In the genomic region with DNA sequence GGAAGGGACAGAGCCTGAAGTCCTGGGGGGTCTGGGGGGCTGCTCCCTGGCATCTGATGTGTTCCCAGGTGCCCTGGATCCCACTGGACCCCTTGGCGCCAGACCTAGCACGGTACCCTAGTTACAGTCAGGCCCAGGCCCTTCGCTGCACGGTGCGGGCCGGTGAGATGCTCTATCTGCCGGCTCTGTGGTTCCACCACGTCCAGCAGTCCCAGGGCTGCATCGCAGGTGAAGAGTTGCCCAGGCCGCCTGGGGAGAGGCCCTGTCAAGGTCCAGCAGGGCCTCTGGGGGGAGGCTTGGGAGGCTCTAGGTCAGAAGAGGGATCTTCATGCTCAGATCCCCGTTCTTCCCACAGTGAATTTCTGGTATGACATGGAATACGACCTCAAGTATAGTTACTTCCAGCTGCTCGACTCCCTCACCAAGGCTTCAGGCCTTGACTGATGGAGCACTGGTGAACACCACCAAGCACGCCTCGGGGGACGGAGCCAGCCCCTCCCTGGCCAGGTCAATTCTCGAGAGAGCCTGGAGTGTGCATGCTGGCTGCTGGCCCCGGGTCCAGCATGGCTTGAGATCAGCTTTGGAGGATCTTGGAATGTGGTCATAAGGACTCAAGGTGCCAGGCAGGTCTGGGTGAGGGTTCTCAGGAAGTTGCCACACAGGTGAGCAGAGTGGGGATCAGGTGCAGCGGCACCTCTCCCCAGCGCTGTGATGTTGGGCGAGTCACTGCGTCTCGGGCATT, we compare ENCODE assay signal across 23 cellular contexts. TPM values are rescaled to one million over a fixed set of nuclear protein-coding genes. Genes with fewer than 3 reads are reported as not detected.
DNase-seq lines count a peak whose midpoint lies in the region; ATAC-seq and TF ChIP-seq lines count a peak whose summit lies in the region.
"Had no signal": no experiment of that assay in that cellular context is flagged by ENCODE, and none has a peak within 500 bp of the region (broad histone marks: within the 10 kb centered on the region; RNA-seq: fewer than 3 reads in every experiment).

No MANE protein-coding gene starts in this region.

- no peak for ATAC-seq in IMR-90 (ENCODE audit: low read depth)
- ATAC-seq in effector memory CD8-positive, alpha-beta T cell (replicated peaks): no peak
- peak; percentile 30 for ATAC-seq in lung (ENCODE audit: insufficient read depth, low FRiP score)
- ATAC-seq: GM12878, GM23338, Right ventricle myocardium inferior had no signal

- no peak overlapping the region for H2AK5ac ChIP-seq in IMR-90 (ENCODE audit: low read depth, low read length)

- no TSS peak for BruUV-seq in IMR-90 (replicated peaks; lab: Mats Ljungman, UMichigan)

- H3K27me3 ChIP-seq in IMR-90 (ENCODE audit: control insufficient read depth, insufficient read depth, low read length): no peaks in the 10 kb centered on the region
- no peaks in the 10 kb centered on the region for H3K27me3 ChIP-seq in lung (ENCODE audit: control insufficient read depth, insufficient read depth)
- H3K27me3 ChIP-seq in MG63: no peaks in the 10 kb centered on the region
- H3K27me3 ChIP-seq: BE2C, SJSA1 had no signal

- no peak overlapping the region for H2AFZ ChIP-seq in IMR-90 (replicated peaks; ENCODE audit: low read length, poor library complexity)
- H2AFZ ChIP-seq: GM23338 had no signal

- H3K56ac ChIP-seq in IMR-90 (ENCODE audit: extremely low read depth, insufficient read depth, low read length): no peak overlapping the region

- peaks cover 2 to 9% of the 10 kb centered on the region in 2 experiments; a peak in 2 of 4 replicates for H3K79me1 ChIP-seq in IMR-90 (ENCODE audit: low read depth in 1 of 2, low read length in 2 of 2)

- H3K4me3 ChIP-seq in IMR-90 (ENCODE audit: insufficient read depth, low read depth, low read length) (no peak overlapping the region), lung (no peak overlapping the region), MG63 (no peak overlapping the region)
- H3K4me3 ChIP-seq: GM12878, GM23338, SJSA1 had no signal

- POLR2A ChIA-PET in IMR-90 (lab: Charles Lee; ENCODE audit: unreplicated experiment): interaction anchor here (0.6 kb wide), 1 partner anchor 129 kb away, joined by 4 read pairs; no protein-coding TSS in a partner anchor

- no peak overlapping the region for H3K18ac ChIP-seq in IMR-90 (ENCODE audit: low read depth, low read length)

- no peaks in the 10 kb centered on the region for H3K9me3 ChIP-seq in IMR-90 (ENCODE audit: control insufficient read depth, insufficient read depth, low read length)
- H3K9me3 ChIP-seq in lung (ENCODE audit: control insufficient read depth in 2 of 2, insufficient read depth in 1 of 2, low read length in 1 of 2): no peaks in the 10 kb centered on the region
- H3K9me3 ChIP-seq in MG63: no peaks in the 10 kb centered on the region
- H3K9me3 ChIP-seq: BE2C, Caco-2, SJSA1 had no signal

- H3K36me3 ChIP-seq in IMR-90 (ENCODE audit: control insufficient read depth, insufficient read depth, low read length): peaks cover 5% of the 10 kb centered on the region
- H3K36me3 ChIP-seq in lung (ENCODE audit: control insufficient read depth in 2 of 2, insufficient read depth in 2 of 2, low read length in 2 of 2): peaks cover 0 to 24% of the 10 kb centered on the region in 2 donors
- no peaks in the 10 kb centered on the region for H3K36me3 ChIP-seq in MG63
- H3K36me3 ChIP-seq: BE2C had no signal

- peak overlapping the region; percentile 49 to 52 for H3K27ac Mint-ChIP-seq in effector memory CD8-positive, alpha-beta T cell
- H3K27ac Mint-ChIP-seq in type B pancreatic cell: peak overlapping the region; percentile 71
- H3K27ac Mint-ChIP-seq: CD4-positive, alpha-beta T cell; GM23338 had no signal

- TF ChIP-seq RAD21 in IMR-90 (IDR thresholded peaks at IDR 0.05; ENCODE audit: low read length): no peak

- intact Hi-C loops in IMR-90 (cut with micrococcal nuclease): no loop called here

- peaks cover 19 to 26% of the 10 kb centered on the region in 2 donors for H3K4me1 Mint-ChIP-seq in effector memory CD8-positive, alpha-beta T cell (ENCODE audit: low read depth in 2 of 2)
- H3K4me1 Mint-ChIP-seq in type B pancreatic cell (ENCODE audit: unreplicated experiment): peaks cover 15% of the 10 kb centered on the region
- H3K4me1 Mint-ChIP-seq: GM23338 had no signal

- H3K4me3 Mint-ChIP-seq in effector memory CD8-positive, alpha-beta T cell: no peak overlapping the region
- peak overlapping the region; percentile 11 for H3K4me3 Mint-ChIP-seq in type B pancreatic cell
- H3K4me3 Mint-ChIP-seq: CD4-positive, alpha-beta T cell; GM23338 had no signal

- H3K14ac ChIP-seq in IMR-90 (replicated peaks; ENCODE audit: low read depth, low read length): no peak overlapping the region

- dilution Hi-C loops in IMR-90 (cut with HindIII; ENCODE audit: low sequenced_read_pairs, unreplicated experiment): no loop called here

- H4K91ac ChIP-seq in IMR-90 (ENCODE audit: insufficient read depth, low read depth, low read length): no peak overlapping the region

- no peak overlapping the region for H2BK120ac ChIP-seq in IMR-90 (ENCODE audit: low read depth, low read length)

- H3K27ac ChIP-seq in IMR-90 (ENCODE audit: insufficient read depth, low read length): no peak overlapping the region
- H3K27ac ChIP-seq in lung (ENCODE audit: low read depth in 1 of 2, low read length in 1 of 2): peak overlapping the region in 1 of 2 donors; percentile 34
- H3K27ac ChIP-seq: KMS-11, SJSA1 had no signal

- H3K27me3 Mint-ChIP-seq in effector memory CD8-positive, alpha-beta T cell: no peaks in the 10 kb centered on the region
- no peaks in the 10 kb centered on the region for H3K27me3 Mint-ChIP-seq in type B pancreatic cell
- H3K27me3 Mint-ChIP-seq: CD4-positive, alpha-beta T cell had no signal

- H3K4me2 ChIP-seq in IMR-90 (ENCODE audit: low read depth, low read length): no peak overlapping the region
- H3K4me2 ChIP-seq: GM23338, KMS-11 had no signal

- WGBS in IMR-90 (ENCODE audit: extremely low coverage in 2 of 2, insufficient read length in 1 of 2), 2 experiments: 92% methylated on average over 9 of the region's 23 CpGs; no CpG with 5 or more reads in 1 of the 2 experiments
- WGBS in lung, 2 donors: 80 to 90% methylated on average over 23 of the region's 23 CpGs

- peak overlapping the region; percentile 8 for H2AK9ac ChIP-seq in IMR-90 (replicated peaks; ENCODE audit: low read depth, low read length, poor library complexity)

- peaks cover 5% of the 10 kb centered on the region; the same call in 1 of the 2 replicates for H3K9me1 ChIP-seq in IMR-90 (ENCODE audit: insufficient read depth, low read length)

- no peak overlapping the region for H4K5ac ChIP-seq in IMR-90 (ENCODE audit: low read depth, low read length)

- no peak overlapping the region for H3K9ac ChIP-seq in IMR-90 (ENCODE audit: low read depth, low read length)
- H3K9ac ChIP-seq: KMS-11 had no signal

- no peak overlapping the region for H2BK20ac ChIP-seq in IMR-90 (ENCODE audit: low read depth, low read length)

- DNase-seq in IMR-90 (no peak), lung (ENCODE audit: low spot score) (peak; percentile 84), type B pancreatic cell (ENCODE audit: extremely low spot score, unreplicated experiment) (no peak), globus pallidus (ENCODE audit: low spot score) (no peak), MG63 (no peak)
- no peak for DNase-seq in effector memory CD8-positive, alpha-beta T cell
- DNase-seq in activated naive CD4-positive, alpha-beta T cell treated with Interleukin-2 at 50 U/mL for 16 hours: no peak
- DNase-seq: BE2C; Caco-2; CD4-positive, alpha-beta T cell; DMS 273 treated with DMSO at 0.1 percent for 48 hours; DMS79 treated with DMSO at 0.1 percent for 48 hours; HCEC 1CT; NCI-H1417; NCI-H1694 treated with DMSO at 0.1 percent for 48 hours; NCI-H446; NCI-H526; OCI-M1 had no signal

- H3K23ac ChIP-seq in IMR-90 (ENCODE audit: low read depth, low read length): no peak overlapping the region

- no peaks in the 10 kb centered on the region for H3K9me3 Mint-ChIP-seq in effector memory CD8-positive, alpha-beta T cell
- no peaks in the 10 kb centered on the region for H3K9me3 Mint-ChIP-seq in type B pancreatic cell
- H3K9me3 Mint-ChIP-seq: CD4-positive, alpha-beta T cell; GM23338 had no signal

- peaks cover 18% of the 10 kb centered on the region for H4K20me1 ChIP-seq in IMR-90 (ENCODE audit: insufficient read depth, low read length)

- in situ Hi-C loops in IMR-90 (cut with MboI; ENCODE audit: low sequenced_read_pairs): no loop called here

- TF ChIP-seq POLR2A in IMR-90 (IDR thresholded peaks at IDR 0.05; ENCODE audit: low read depth, low read length): no peak

- no peak for TF ChIP-seq CTCF in IMR-90 (conservative IDR thresholded peaks at IDR 0.05; ENCODE audit: low read depth, low read length)
- TF ChIP-seq CTCF in lung (IDR thresholded peaks at IDR 0.05; ENCODE audit: control extremely low read depth, extremely low read depth): no peak
- no peak for TF ChIP-seq CTCF in type B pancreatic cell (conservative IDR thresholded peaks at IDR 0.05)

- CTCF ChIA-PET in IMR-90 (lab: Yijun Ruan, JAX): interaction anchor here (0.6 kb wide), 1 partner anchor 382 kb away, joined by 5 read pairs; no protein-coding TSS in a partner anchor

- H3K4ac ChIP-seq in IMR-90 (ENCODE audit: low read depth, low read length): no peak overlapping the region

- no peak overlapping the region for H2BK5ac ChIP-seq in IMR-90 (ENCODE audit: low read depth, low read length, poor library complexity, severe bottlenecking)

- peaks cover 12% of the 10 kb centered on the region for H3K36me3 Mint-ChIP-seq in effector memory CD8-positive, alpha-beta T cell (ENCODE audit: insufficient read depth)
- H3K36me3 Mint-ChIP-seq in type B pancreatic cell: peaks cover 12% of the 10 kb centered on the region

- H2BK15ac ChIP-seq in IMR-90 (ENCODE audit: low read depth, low read length): no peak overlapping the region

- H3K4me1 ChIP-seq in IMR-90 (ENCODE audit: control insufficient read depth, insufficient read depth, low read length): no peaks in the 10 kb centered on the region
- H3K4me1 ChIP-seq in lung (ENCODE audit: control insufficient read depth in 2 of 2, insufficient read depth in 2 of 2, low read length in 2 of 2): peaks cover 0 to 12% of the 10 kb centered on the region in 2 donors
- H3K4me1 ChIP-seq: Caco-2, SJSA1 had no signal

- no peak overlapping the region for H4K8ac ChIP-seq in IMR-90 (ENCODE audit: low read depth in 2 of 2, low read length in 2 of 2)

RNA-seq across cellular contexts. Expression of a gene that starts 1.8 kb away (rescaled TPM):
- total RNA-seq in IMR-90 (2012; rRNA removed) (under 0.01 and 0.18 TPM in 2 replicates), lung (10 to 100 TPM in 1 of 2 donors, 1 to 10 TPM in 1; 8.4 to 12.8 TPM), type B pancreatic cell (ENCODE audit: low replicate concordance) (17.7 and 19.9 TPM in 2 replicates)
- polyA plus RNA-seq in IMR-90 (2012; rRNA removed) (3.1 and 5.8 TPM in 2 replicates), lung (10 to 100 TPM in 1 of 2 donors, 1 to 10 TPM in 1; 5.7 to 13.0 TPM)
- 0.90 and 1.6 TPM in 2 replicates for polyA plus RNA-seq in IMR-90 (2012; cell fraction: cytosol; rRNA removed)
- polyA plus RNA-seq in IMR-90 (2012; cell fraction: nucleus; rRNA removed; ENCODE audit: low replicate concordance): 31.6 and 69.2 TPM in 2 replicates
- 0.20 TPM in 1 of 2 replicates, not detected in the other for total RNA-seq in MG63 (2014; rRNA removed; shearing (Covaris generic); ENCODE audit: low replicate concordance)

RNA-seq across cellular contexts. Expression of a gene that starts 9.0 kb away (rescaled TPM):
- total RNA-seq in IMR-90 (2012; rRNA removed): 3.6 and 5.0 TPM in 2 replicates
- polyA plus RNA-seq in IMR-90 (2012; rRNA removed): 6.3 and 8.1 TPM in 2 replicates
- polyA plus RNA-seq in IMR-90 (2012; cell fraction: cytosol; rRNA removed): 7.9 and 8.2 TPM in 2 replicates
- polyA plus RNA-seq in IMR-90 (2012; cell fraction: nucleus; rRNA removed; ENCODE audit: low replicate concordance): 12.6 and 22.4 TPM in 2 replicates
- 10 to 100 TPM; 13.2 to 28.1 TPM for total RNA-seq in lung
- 10 to 100 TPM; 16.6 to 26.0 TPM for polyA plus RNA-seq in lung
- 29.0 and 51.7 TPM in 2 replicates for total RNA-seq in type B pancreatic cell (ENCODE audit: low replicate concordance)
- total RNA-seq in MG63 (2014; rRNA removed; shearing (Covaris generic); ENCODE audit: low replicate concordance): 7.6 TPM in 1 of 2 replicates, not detected in the other

RNA-seq across cellular contexts. Expression of a gene that starts 57.0 kb away (rescaled TPM):
- total RNA-seq in IMR-90 (2012; rRNA removed) (under 0.01 TPM in 2 replicates), lung (1 to 10 TPM; 1.6 to 2.0 TPM), type B pancreatic cell (ENCODE audit: low replicate concordance) (3.1 and 4.2 TPM in 2 replicates)
- polyA plus RNA-seq in IMR-90 (2012; rRNA removed) (0.37 and 0.38 TPM in 2 replicates), lung (1 to 10 TPM; 1.8 to 3.5 TPM)
- polyA plus RNA-seq in IMR-90 (2012; cell fraction: cytosol; rRNA removed): 0.10 and 0.12 TPM in 2 replicates
- polyA plus RNA-seq in IMR-90 (2012; cell fraction: nucleus; rRNA removed; ENCODE audit: low replicate concordance): 2.3 and 3.5 TPM in 2 replicates
- total RNA-seq in MG63 (2014; rRNA removed; shearing (Covaris generic); ENCODE audit: low replicate concordance): 2.4 and 3.4 TPM in 2 replicates
